Comparison of ENCODE assay signal across 30 cellular contexts in the genomic region with DNA sequence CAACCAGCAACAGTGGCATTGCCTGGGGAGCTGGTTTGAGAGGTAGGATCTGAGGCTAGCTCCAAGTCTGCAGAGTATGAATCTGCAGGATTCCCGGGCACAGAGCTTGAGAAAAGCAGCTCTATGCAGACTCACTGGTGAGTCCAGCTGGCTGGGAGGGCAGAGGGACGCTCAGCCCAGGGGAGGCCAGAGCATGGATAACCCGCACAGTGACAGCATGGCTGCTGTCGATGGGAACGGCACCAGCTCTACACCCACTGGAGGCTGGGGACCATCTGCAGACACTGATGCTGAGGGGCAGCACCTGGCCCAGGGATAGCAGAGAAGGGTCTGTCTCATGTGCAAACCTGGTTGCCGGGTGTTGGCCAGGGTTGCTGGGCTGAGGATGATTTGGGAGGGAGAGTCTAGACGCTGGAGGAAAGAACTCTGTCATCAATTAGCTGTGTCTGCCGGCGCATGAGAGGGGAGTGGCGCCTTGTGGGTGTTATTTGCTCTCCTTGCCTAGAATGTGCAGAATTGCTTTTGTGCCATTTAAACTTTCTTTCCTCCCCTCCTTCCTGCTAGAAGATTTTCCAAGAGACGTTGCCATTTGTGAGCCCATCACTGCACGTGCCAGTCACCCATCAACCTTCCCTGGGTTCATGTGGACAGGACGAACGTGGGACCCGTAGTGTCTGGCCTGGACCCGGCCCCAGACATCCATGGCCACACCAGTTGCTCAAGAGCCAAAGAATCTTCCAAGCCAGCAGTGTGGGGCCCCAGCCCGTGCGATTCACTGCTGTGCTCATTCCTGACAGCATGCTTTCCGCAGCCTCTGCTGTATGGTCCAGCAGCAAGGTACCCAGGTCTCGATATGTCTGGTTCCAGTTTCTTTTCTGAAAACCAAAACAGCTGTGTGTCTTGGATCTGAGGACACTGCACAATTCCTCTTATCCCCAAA. TPM values are rescaled to one million over a fixed set of nuclear protein-coding genes. Genes with fewer than 3 reads are reported as not detected.
DNase-seq lines count a peak whose midpoint lies in the region; ATAC-seq, FAIRE-seq and TF ChIP-seq lines count a peak whose summit lies in the region.
"Had no signal": no experiment of that assay in that cellular context is flagged by ENCODE, and none has a peak within 500 bp of the region (broad histone marks: within the 10 kb centered on the region; RNA-seq: fewer than 3 reads in every experiment).

No MANE protein-coding gene starts in this region.

- no peaks in the 10 kb centered on the region for H3K79me2 ChIP-seq in H1 (ENCODE audit: control insufficient read depth in 1 of 2, insufficient read depth in 2 of 2, low read length in 2 of 2)

- H3K36me3 Mint-ChIP-seq in T-helper 2 cell treated with Interferon-gamma antibody and Interleukin-4, amounts not matched to agents 5 μg/mL and 100 μg/mL, for 36 hours (ENCODE audit: low read depth), result no peaks in the 10 kb centered on the region

- intact Hi-C loops in kidney (cut with DNase I), result no loop called here

- no peak overlapping the region for H3K4ac ChIP-seq in H1 (replicated peaks; ENCODE audit: insufficient read length, low read depth, low read length)

- no peak for TF ChIP-seq EP300 in H1 (IDR thresholded peaks at IDR 0.05; ENCODE audit: borderline replicate concordance in 1 of 2, low read depth in 2 of 2, low read length in 2 of 2)

- H2BK12ac ChIP-seq in H1 (ENCODE audit: low read depth, low read length), result peak overlapping the region; percentile 77; the same call in 1 of the 2 replicates

- no peak overlapping the region for H2BK5ac ChIP-seq in H1 (ENCODE audit: low read depth, low read length)

- no peak for TF ChIP-seq POLR2A in H1 (IDR thresholded peaks at IDR 0.05; ENCODE audit: control extremely low read depth in 1 of 2, low read depth in 2 of 2, low read length in 2 of 2)

- H3K23ac ChIP-seq in H1 (ENCODE audit: insufficient read length), result no peak overlapping the region

- H2BK120ac ChIP-seq in H1 (replicated peaks; ENCODE audit: low read depth, low read length), result no peak overlapping the region

- peak overlapping the region; percentile 19; the same call in 1 of the 2 replicates for H2BK15ac ChIP-seq in H1 (ENCODE audit: low read length)

- peaks cover 17 to 34% (median 24%) of the 10 kb centered on the region in 11 experiments for H3K9me3 ChIP-seq in BLaER1 treated with 17β-estradiol and CSF1 and Interleukin-3, amounts not matched to agents 10 nM and 100 nM (replicated peaks in 1 of 11)
- H3K9me3 ChIP-seq in H1 (ENCODE audit: insufficient read depth in 2 of 2, low read depth in 1 of 2, low read length in 1 of 2) (peaks cover 5 to 7% of the 10 kb centered on the region in 2 experiments; a peak in 3 of 4 replicates), kidney (ENCODE audit: control insufficient read depth in 1 of 2, low read length in 2 of 2) (peaks cover 0 to 10% of the 10 kb centered on the region in 2 donors), skeletal muscle tissue (ENCODE audit: control insufficient read depth in 3 of 3, low read length in 3 of 3) (peaks cover 0 to 2% (median 2%) of the 10 kb centered on the region in 3 donors)

- H3K27ac ChIP-seq in BLaER1 treated with 17β-estradiol and CSF1 and Interleukin-3, amounts not matched to agents 10 nM and 100 nM, result peak overlapping the region in 1 of 11 experiments; percentile 44; a peak in 1 of 22 replicates
- H3K27ac ChIP-seq in H1 (ENCODE audit: low read depth, low read length) (no peak overlapping the region), kidney (ENCODE audit: low read depth in 2 of 2, low read length in 2 of 2) (no peak overlapping the region), skeletal muscle tissue (ENCODE audit: low read depth, low read length) (peak overlapping the region; percentile 77)
- H3K27ac ChIP-seq: C4-2B had no signal

- H2BK20ac ChIP-seq in H1 (ENCODE audit: low read length), result no peak overlapping the region

- no peaks in the 10 kb centered on the region for H4K20me1 ChIP-seq in BLaER1 treated with 17β-estradiol and CSF1 and Interleukin-3, amounts not matched to agents 10 nM and 100 nM
- no peaks in the 10 kb centered on the region for H4K20me1 ChIP-seq in H1 (replicated peaks in 1 of 2; ENCODE audit: control insufficient read depth in 1 of 2, insufficient read depth in 2 of 2, low read length in 2 of 2)

- no peaks in the 10 kb centered on the region for H3K4me1 Mint-ChIP-seq in T-helper 2 cell treated with Interferon-gamma antibody and Interleukin-4, amounts not matched to agents 5 μg/mL and 100 μg/mL, for 36 hours (ENCODE audit: low read depth)
- H3K4me1 Mint-ChIP-seq: activated CD4-positive, alpha-beta T cell treated with anti-CD3 and anti-CD28 coated beads for 36 hours had no signal

- no peaks in the 10 kb centered on the region for H3K36me3 ChIP-seq in BLaER1 treated with 17β-estradiol and CSF1 and Interleukin-3, amounts not matched to agents 10 nM and 100 nM
- H3K36me3 ChIP-seq in H1 (ENCODE audit: control insufficient read depth in 2 of 4, insufficient read depth in 4 of 4, low read length in 3 of 4) (no peaks in the 10 kb centered on the region), kidney (ENCODE audit: control insufficient read depth in 1 of 2, insufficient read depth in 2 of 2, low read length in 2 of 2) (no peaks in the 10 kb centered on the region), skeletal muscle tissue (ENCODE audit: control insufficient read depth in 3 of 3, insufficient read depth in 3 of 3, low read length in 3 of 3) (no peaks in the 10 kb centered on the region)

- H4K5ac ChIP-seq in H1 (ENCODE audit: insufficient read length, low read depth, low read length), result no peak overlapping the region

- H3K23me2 ChIP-seq in H1 (ENCODE audit: low read depth, low read length), result no peaks in the 10 kb centered on the region

- H4K8ac ChIP-seq in H1 (ENCODE audit: extremely low read depth, insufficient read depth, low read length), result no peak overlapping the region; the same call in 1 of the 2 replicates

- peaks cover 15 to 34% (median 23%) of the 10 kb centered on the region in 10 experiments for H3K4me1 ChIP-seq in BLaER1 treated with 17β-estradiol and CSF1 and Interleukin-3, amounts not matched to agents 10 nM and 100 nM
- peaks cover 0 to 3% (median 0%) of the 10 kb centered on the region in 4 experiments; a peak in 2 of 7 replicates for H3K4me1 ChIP-seq in H1 (replicated peaks in 1 of 4; ENCODE audit: control insufficient read depth in 3 of 4, insufficient read depth in 4 of 4, low read length in 3 of 4)
- H3K4me1 ChIP-seq in kidney (ENCODE audit: control insufficient read depth in 1 of 2, insufficient read depth in 1 of 2, low read depth in 1 of 2, low read length in 2 of 2), result peaks cover 0 to 2% of the 10 kb centered on the region in 2 donors
- H3K4me1 ChIP-seq in skeletal muscle tissue (ENCODE audit: control insufficient read depth in 3 of 3, insufficient read depth in 3 of 3, low read length in 3 of 3), result peaks cover 14 to 25% (median 19%) of the 10 kb centered on the region in 3 donors

- peak overlapping the region in 10 of 11 experiments; percentile 49 to 80 (median 70); a peak in 16 of 22 replicates for H3K4me2 ChIP-seq in BLaER1 treated with 17β-estradiol and CSF1 and Interleukin-3, amounts not matched to agents 10 nM and 100 nM
- H3K4me2 ChIP-seq in H1 (ENCODE audit: insufficient read depth in 1 of 2, low read depth in 2 of 2, low read length in 2 of 2), result no peak overlapping the region

- ATAC-seq in GM18861 (IDR thresholded peaks at IDR 0.05; ENCODE audit: unreplicated experiment) (no peak), GM18520 (IDR thresholded peaks at IDR 0.05; ENCODE audit: unreplicated experiment) (no peak)
- ATAC-seq: activated CD4-positive, alpha-beta T cell treated with anti-CD3 and anti-CD28 coated beads for 36 hours; stimulated activated naive CD8-positive, alpha-beta T cell treated with anti-CD3 and anti-CD28 coated beads, Interleukin-15, amount 100 ng/mL, for 72 hours had no signal

- H3K9ac ChIP-seq in BLaER1 treated with 17β-estradiol and CSF1 and Interleukin-3, amounts not matched to agents 10 nM and 100 nM, result no peak overlapping the region
- H3K9ac ChIP-seq in H1 (replicated peaks in 1 of 4; ENCODE audit: extremely low read depth in 1 of 4, low read depth in 3 of 4, low read length in 3 of 4), result 0 out of 7 replicates have a peak overlapping the region, but pooled peaks of 2 of the 4 experiments have one; percentile 4 to 14
- H3K9ac ChIP-seq in kidney (ENCODE audit: low read length in 2 of 2), result no peak overlapping the region
- peak overlapping the region in 1 of 3 donors; percentile 16 for H3K9ac ChIP-seq in skeletal muscle tissue (ENCODE audit: low read depth in 1 of 3, low read length in 3 of 3)

- H3K27me3 Mint-ChIP-seq in T-helper 2 cell treated with Interferon-gamma antibody and Interleukin-4, amounts not matched to agents 5 μg/mL and 100 μg/mL, for 36 hours (ENCODE audit: low read depth), result peaks cover 7% of the 10 kb centered on the region

- H2AFZ ChIP-seq in H1 (ENCODE audit: low read length), result no peak overlapping the region

- no peak overlapping the region for H3K4me3 ChIP-seq in BLaER1 treated with 17β-estradiol and CSF1 and Interleukin-3, amounts not matched to agents 10 nM and 100 nM
- H3K4me3 ChIP-seq in H1 (ENCODE audit: extremely low read depth in 1 of 4, insufficient read depth in 2 of 4, low read depth in 3 of 4, low read length in 4 of 4), result no peak overlapping the region
- H3K4me3 ChIP-seq in kidney (ENCODE audit: low read length in 2 of 2), result no peak overlapping the region
- H3K4me3 ChIP-seq in skeletal muscle tissue (ENCODE audit: low read length in 3 of 3), result peak overlapping the region in 2 of 3 donors; percentile 14 to 41

- POLR2A ChIA-PET in H1 (lab: Charles Lee; ENCODE audit: partially characterized antibody), result interaction anchor here (1.2 kb wide), 1 partner anchor 20 kb away, joined by 3 read pairs; no protein-coding TSS in a partner anchor

- no peak overlapping the region for H3K4me3 Mint-ChIP-seq in T-helper 2 cell treated with Interferon-gamma antibody and Interleukin-4, amounts not matched to agents 5 μg/mL and 100 μg/mL, for 36 hours
- H3K4me3 Mint-ChIP-seq: activated CD4-positive, alpha-beta T cell treated with anti-CD3 and anti-CD28 coated beads for 36 hours; activated naive CD4-positive, alpha-beta T cell treated with anti-CD3 and anti-CD28 coated beads for 36 hours; stimulated activated naive CD8-positive, alpha-beta T cell treated with anti-CD3 and anti-CD28 coated beads, Interleukin-15, amount 100 ng/mL, for 72 hours had no signal

- no peak overlapping the region for H4K91ac ChIP-seq in H1 (replicated peaks; ENCODE audit: insufficient read length, low read length)

- no peak overlapping the region for H3K27ac Mint-ChIP-seq in T-helper 2 cell treated with Interferon-gamma antibody and Interleukin-4, amounts not matched to agents 5 μg/mL and 100 μg/mL, for 36 hours
- H3K27ac Mint-ChIP-seq: activated CD4-positive, alpha-beta T cell treated with anti-CD3 and anti-CD28 coated beads for 36 hours; activated naive CD4-positive, alpha-beta T cell treated with anti-CD3 and anti-CD28 coated beads for 36 hours; stimulated activated naive CD8-positive, alpha-beta T cell treated with anti-CD3 and anti-CD28 coated beads, Interleukin-15, amount 100 ng/mL, for 72 hours had no signal

- CTCF ChIA-PET in H1 (lab: Charles Lee; ENCODE audit: partially characterized antibody), result interaction anchor here (1.1 to 1.2 kb wide), 5 partner anchors 16 to 199 kb away, joined by 3 to 5 read pairs (median 3); no protein-coding TSS in a partner anchor

- H2AK5ac ChIP-seq in H1 (ENCODE audit: low read depth, low read length), result no peak overlapping the region

- DNase-seq in H1 (ENCODE audit: low read depth in 1 of 2, low spot score in 2 of 2), result no peak
- DNase-seq in kidney, result peak; percentile 52
- no peak for DNase-seq in T-helper 2 cell treated with Interferon-gamma antibody and Interleukin-4, amounts not matched to agents 5 μg/mL and 100 μg/mL, for 36 hours (ENCODE audit: low spot score)
- DNase-seq in NCI-H526 treated with DMSO at 0.1 percent for 48 hours (lab: John Stamatoyannopoulos, UW), result no peak
- DNase-seq: activated CD4-positive, alpha-beta T cell treated with anti-CD3 and anti-CD28 coated beads for 36 hours; activated naive CD4-positive, alpha-beta T cell treated with anti-CD3 and anti-CD28 coated beads for 36 hours; activated T-cell treated with anti-CD3 and anti-CD28 coated beads, Interleukin-2, amount 50 U/mL, for 48 hours; Calu3; effector CD4-positive, alpha-beta T cell; kidney glomerular epithelial cell; midbrain; NCI-H1092; NCI-H187 treated with DMSO at 0.1 percent for 48 hours; NCI-H748 treated with DMSO at 0.1 percent for 48 hours; SHP77 treated with DMSO at 0.1 percent for 48 hours; stimulated activated CD4-positive, alpha-beta T cell treated with anti-CD3 and anti-CD28 coated beads, Interleukin-4, amount 100 ng/mL, for 4 hours; stimulated activated naive CD8-positive, alpha-beta T cell treated with anti-CD3 and anti-CD28 coated beads, Interleukin-15, amount 100 ng/mL, for 72 hours; trophoblast cell had no signal

- H3K79me1 ChIP-seq in H1 (ENCODE audit: low read depth, low read length), result no peaks in the 10 kb centered on the region; the same call in 1 of the 2 replicates

- 87% methylated on average over 20 of the region's 20 CpGs; no CpG with 5 or more reads in 1 of the 2 experiments for WGBS in H1 (ENCODE audit: extremely low coverage in 1 of 2, insufficient coverage in 1 of 2, insufficient read length in 1 of 2, insufficient replicate concordance in 2 of 2, low coverage in 1 of 2, low lambda C conversion rate in 2 of 2, missing lambda C conversion rate in 1 of 2), 2 experiments

- FAIRE-seq in H1 (lab: Jason Lieb, UNC) (no peak), kidney (lab: Jason Lieb, UNC) (no peak)
- FAIRE-seq: astrocyte, HepG2, TTC549 had no signal

- no peaks in the 10 kb centered on the region for H3K27me3 ChIP-seq in BLaER1 treated with 17β-estradiol and CSF1 and Interleukin-3, amounts not matched to agents 10 nM and 100 nM
- no peaks in the 10 kb centered on the region for H3K27me3 ChIP-seq in H1 (replicated peaks in 1 of 4; ENCODE audit: control insufficient read depth in 3 of 4, extremely low read depth in 1 of 4, insufficient read depth in 3 of 4, low read length in 3 of 4)
- H3K27me3 ChIP-seq in skeletal muscle tissue (ENCODE audit: control insufficient read depth in 3 of 3, insufficient read depth in 3 of 3, low read length in 3 of 3), result peaks cover 12 to 35% (median 14%) of the 10 kb centered on the region in 3 donors

- peak overlapping the region; percentile 28; the same call in 1 of the 2 replicates for H3K18ac ChIP-seq in H1 (ENCODE audit: extremely low read depth, low read length)

- TF ChIP-seq CTCF in H1 (IDR thresholded peaks at IDR 0.05; ENCODE audit: control extremely low read depth in 1 of 3, insufficient read depth in 1 of 3, low read depth in 1 of 3, low read length in 3 of 3) (no peak), kidney (IDR thresholded peaks at IDR 0.05; ENCODE audit: borderline replicate concordance, extremely low read depth, insufficient read depth) (no peak)

- peaks cover 7% of the 10 kb centered on the region for H3K9me3 Mint-ChIP-seq in T-helper 2 cell treated with Interferon-gamma antibody and Interleukin-4, amounts not matched to agents 5 μg/mL and 100 μg/mL, for 36 hours

- no peak for TF ChIP-seq RAD21 in H1 (IDR thresholded peaks at IDR 0.05 in 1 of 2, conservative IDR thresholded peaks at IDR 0.05 in 1 of 2; ENCODE audit: low read depth in 2 of 2, low read length in 2 of 2)

- no peak overlapping the region for H3K14ac ChIP-seq in H1 (ENCODE audit: insufficient read length)

- H3K56ac ChIP-seq in H1 (replicated peaks; ENCODE audit: insufficient read length, low read depth, low read length), result no peak overlapping the region

RNA-seq across cellular contexts. Expression of gene LINC01488, which starts 19.1 kb away (rescaled TPM):
- total RNA-seq in H1 (2021; fragmentation: NEBNext Ultra II Directional; extraction: Animal tissue kit (Norgen Biotek cat#: 25700)), result not detected in 2 replicates
- polyA plus RNA-seq in H1 (2011; rRNA removed) (0.03 TPM in 1 of 2 replicates, not detected in the other), kidney (ENCODE audit: insufficient read depth, low read depth, low replicate concordance) (not detected)
- polyA plus RNA-seq in H1 (2011; cell fraction: cytosol; rRNA removed), result not detected
- not detected for polyA plus RNA-seq in H1 (2011; cell fraction: nucleus; rRNA removed)
- not detected in 4 replicates for polyA plus RNA-seq in H1 (2012, experiment 1 of 2)
- polyA plus RNA-seq in H1 (2012, experiment 2 of 2), result not detected
- not detected for polyA plus RNA-seq in H1 (2013, experiment 1 of 2)
- not detected for polyA plus RNA-seq in H1 (2013, experiment 2 of 2)
- polyA minus RNA-seq in H1 (2011; rRNA and poly(A)+ RNA removed), result not detected in 2 replicates
- polyA minus RNA-seq in H1 (2011; cell fraction: cytosol; rRNA and poly(A)+ RNA removed), result not detected
- not detected for polyA minus RNA-seq in H1 (2011; cell fraction: nucleus; rRNA and poly(A)+ RNA removed)
- total RNA-seq in kidney (not detected), skeletal muscle tissue (not detected)
- total RNA-seq: activated CD4-positive, alpha-beta T cell treated with anti-CD3 and anti-CD28 coated beads for 36 hours; activated naive CD4-positive, alpha-beta T cell treated with anti-CD3 and anti-CD28 coated beads for 36 hours; astrocyte; Calu3; epithelial cell of proximal tubule; H4; OCI-LY7; pulmonary artery endothelial cell had no signal

Comparison
In these comparisons a context has a peak if more than half of its experiments do, and no peak if none do; other contexts are left out.
1. H3K4me2 ChIP-seq: peak in BLaER1 treated with 17β-estradiol and CSF1 and Interleukin-3, amounts not matched to agents 10 nM and 100 nM (10 of 11); none in H1 (0 of 2).
2. H3K4me3 ChIP-seq: peak in skeletal muscle tissue (2 of 3); none in BLaER1 treated with 17β-estradiol and CSF1 and Interleukin-3, amounts not matched to agents 10 nM and 100 nM (0 of 10), H1 (0 of 4) and kidney (0 of 2).